13 cellular contexts compared by ENCODE assay signal in the genomic region with DNA sequence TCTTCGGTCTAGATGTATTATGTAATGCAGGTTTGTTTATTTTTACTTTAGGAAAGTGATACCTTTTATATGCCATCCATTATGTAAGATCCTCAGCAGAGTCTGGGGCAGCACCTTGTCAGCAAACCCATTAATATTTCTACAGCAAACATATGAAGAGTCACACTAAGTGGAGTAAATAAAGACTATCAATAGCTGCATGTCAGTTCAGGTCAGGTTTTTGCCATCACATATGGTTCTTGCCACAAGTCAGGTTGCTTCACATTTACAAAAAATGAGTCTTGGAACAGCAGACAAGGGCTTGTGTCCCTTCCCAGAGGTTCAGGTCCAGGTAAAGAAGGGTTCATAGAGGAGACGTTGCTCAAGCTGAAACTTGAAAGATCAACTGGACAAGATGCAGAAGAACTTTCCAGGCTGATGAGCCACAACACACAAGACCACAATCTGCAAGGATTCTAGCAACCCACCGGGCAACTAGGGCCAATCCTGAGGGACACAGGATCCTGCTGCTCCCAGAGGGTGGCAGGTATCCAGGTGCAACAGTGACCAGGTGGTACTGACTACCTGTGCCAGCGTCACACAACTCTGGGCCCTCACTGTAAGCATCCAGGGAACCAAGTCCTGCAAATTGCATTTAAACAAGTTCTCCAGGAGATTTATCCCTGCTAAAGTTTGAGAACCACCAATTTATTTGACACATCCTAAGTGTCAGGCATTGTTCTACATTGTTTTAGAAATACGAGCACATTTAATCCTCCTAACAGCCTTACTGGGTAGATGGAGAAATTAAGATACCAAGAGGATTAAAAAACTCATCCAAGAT.
"Had no signal": no experiment of that assay in that cellular context is flagged by ENCODE, and none has a peak within 500 bp of the region (broad histone marks: within the 10 kb centered on the region; RNA-seq: fewer than 3 reads in every experiment).

No MANE protein-coding gene starts in this region.

- H3K4me3 ChIP-seq: cardiac muscle cell, gastrocnemius medialis, heart right ventricle, neural progenitor cell, stomach, testis had no signal

- H3K27ac Mint-ChIP-seq: activated T-helper 17 cell treated with anti-CD3 and anti-CD28 coated beads, Interleukin-2, amount 50 U/mL, for 72 hours; endodermal cell; neural progenitor cell had no signal

- H3K9me3 ChIP-seq: gastrocnemius medialis, heart right ventricle, stomach, testis had no signal

- H3K36me3 ChIP-seq: cardiac muscle cell, gastrocnemius medialis, heart right ventricle, neural progenitor cell, stomach had no signal

- H3K27me3 Mint-ChIP-seq: activated T-helper 17 cell treated with anti-CD3 and anti-CD28 coated beads, Interleukin-2, amount 50 U/mL, for 72 hours had no signal

- DNase-seq: activated CD4-positive, alpha-beta T cell treated with anti-CD3 and anti-CD28 coated beads, Interleukin-2, amount 50 U/mL, for 4 hours; activated CD4-positive, CD25-positive, alpha-beta regulatory T cell treated with anti-CD3 and anti-CD28 coated beads, Interleukin-2, amount 50 U/mL, for 72 hours; activated naive CD4-positive, alpha-beta T cell treated with anti-CD3 and anti-CD28 coated beads, Interleukin-2, amount 50 U/mL, for 16 hours; gastrocnemius medialis; heart right ventricle; mammary epithelial cell; stomach; T-helper 9 cell; testis had no signal

- ATAC-seq: activated T-helper 17 cell treated with anti-CD3 and anti-CD28 coated beads, Interleukin-2, amount 50 U/mL, for 72 hours; heart right ventricle had no signal

- H3K9ac ChIP-seq: neural progenitor cell had no signal

- H3K4me2 ChIP-seq: neural progenitor cell had no signal

- H3K4me3 Mint-ChIP-seq: activated T-helper 17 cell treated with anti-CD3 and anti-CD28 coated beads, Interleukin-2, amount 50 U/mL, for 72 hours; endodermal cell; neural progenitor cell had no signal

- H3K4me1 Mint-ChIP-seq: activated T-helper 17 cell treated with anti-CD3 and anti-CD28 coated beads, Interleukin-2, amount 50 U/mL, for 72 hours had no signal

- H3K27ac ChIP-seq: cardiac muscle cell, gastrocnemius medialis, heart right ventricle, neural progenitor cell, stomach, testis had no signal

- H3K27me3 ChIP-seq: cardiac muscle cell, gastrocnemius medialis, neural progenitor cell, stomach, testis had no signal

- H3K9me3 Mint-ChIP-seq: activated T-helper 17 cell treated with anti-CD3 and anti-CD28 coated beads, Interleukin-2, amount 50 U/mL, for 72 hours; endodermal cell had no signal

- H3K36me3 Mint-ChIP-seq: neural progenitor cell had no signal
